ENCODE assay signal across 8 cellular contexts in genomic region chr11:114026355-114026754, GRCh38. TPM values are rescaled to one million over a fixed set of nuclear protein-coding genes. Genes with fewer than 3 reads are reported as not detected.
DNase-seq lines count a peak whose midpoint lies in the region; TF ChIP-seq lines count a peak whose summit lies in the region.

No MANE protein-coding gene starts in this region.

- H2BK120ac ChIP-seq in trophoblast cell (ENCODE audit: insufficient read depth, low read length, poor library complexity), result no peak overlapping the region

- H4K8ac ChIP-seq in trophoblast cell (ENCODE audit: low read depth, low read length), result no peak overlapping the region

- no peak overlapping the region for H3K23ac ChIP-seq in trophoblast cell (ENCODE audit: low read length)

- H2AK5ac ChIP-seq in trophoblast cell (ENCODE audit: low read length), result no peak overlapping the region

- H3K27ac ChIP-seq in trophoblast cell (ENCODE audit: low read depth, low read length), result no peak overlapping the region
- peak overlapping the region in 1 of 2 donors; percentile 38 for H3K27ac ChIP-seq in coronary artery

- H3K79me2 ChIP-seq in trophoblast cell (ENCODE audit: control insufficient read depth, insufficient read depth, low read length, poor library complexity), result no peaks in the 10 kb centered on the region

- no peak overlapping the region for H2BK5ac ChIP-seq in trophoblast cell (ENCODE audit: low read depth, low read length, poor library complexity)

- H3K4me3 ChIP-seq in BE2C (ENCODE audit: low read depth, low read length) (no peak overlapping the region), trophoblast cell (ENCODE audit: low read depth, low read length) (no peak overlapping the region), coronary artery (no peak overlapping the region)

- no peak overlapping the region for H4K91ac ChIP-seq in trophoblast cell (ENCODE audit: low read depth, low read length)

- no peaks in the 10 kb centered on the region for H3K79me1 ChIP-seq in trophoblast cell (ENCODE audit: low read length)

- no peak overlapping the region for H3K9ac ChIP-seq in trophoblast cell (ENCODE audit: low read length)

- DNase-seq in BE2C (peak; percentile 26), H4 (ENCODE audit: low spot score) (peak; percentile 47), T-helper 9 cell (peak; percentile 10), iPS-NIHi11 (ENCODE audit: low spot score) (peak; percentile 60), NCI-H1436 treated with DMSO at 0.1 percent for 48 hours (lab: John Stamatoyannopoulos, UW) (no peak), trophoblast cell (no peak), NCI-H1436 (lab: John Stamatoyannopoulos, UW) (no peak), coronary artery (ENCODE audit: low spot score) (no peak)

- H2BK12ac ChIP-seq in trophoblast cell (ENCODE audit: low read length), result no peak overlapping the region

- no peak overlapping the region for H3K18ac ChIP-seq in trophoblast cell (ENCODE audit: low read length)

- H4K12ac ChIP-seq in trophoblast cell (ENCODE audit: low read depth, low read length), result no peak overlapping the region

- H3K27me3 ChIP-seq in BE2C, result no peaks in the 10 kb centered on the region; the same call in 1 of the 2 replicates
- H3K27me3 ChIP-seq in trophoblast cell (ENCODE audit: insufficient read depth, low read length), result peaks cover 2% of the 10 kb centered on the region

- H3K9me3 ChIP-seq in BE2C, result no peaks in the 10 kb centered on the region; the same call in 1 of the 2 replicates
- peaks cover 1% of the 10 kb centered on the region for H3K9me3 ChIP-seq in trophoblast cell (ENCODE audit: insufficient read depth, low read depth, low read length)

- no peak overlapping the region for H3K4me2 ChIP-seq in trophoblast cell (ENCODE audit: low read length)

- no CpG with 5 or more reads among the region's 1 CpG for WGBS in trophoblast cell (ENCODE audit: extremely low coverage, insufficient coverage, insufficient read length)

- H3K4ac ChIP-seq in trophoblast cell (ENCODE audit: low read depth, low read length), result no peak overlapping the region

- no peak overlapping the region for H3K14ac ChIP-seq in trophoblast cell (ENCODE audit: low read length)

- H3K4me1 ChIP-seq in BE2C (no peaks in the 10 kb centered on the region), trophoblast cell (ENCODE audit: control insufficient read depth in 1 of 2, insufficient read depth in 2 of 2, low read length in 2 of 2) (no peaks in the 10 kb centered on the region)

- peak; percentile 59 for TF ChIP-seq CTCF in BE2C (IDR thresholded peaks at IDR 0.05; ENCODE audit: low read depth, low read length)
- TF ChIP-seq CTCF in coronary artery (IDR thresholded peaks at IDR 0.05), result no peak

- no peak overlapping the region for H2AFZ ChIP-seq in trophoblast cell (ENCODE audit: insufficient read depth, low read length, poor library complexity)

- no peaks in the 10 kb centered on the region for H3K36me3 ChIP-seq in BE2C
- no peaks in the 10 kb centered on the region for H3K36me3 ChIP-seq in trophoblast cell (ENCODE audit: control insufficient read depth in 1 of 2, insufficient read depth in 2 of 2, low read length in 2 of 2)

RNA-seq across cellular contexts. Expression of gene ZBTB16, which starts 33.2 kb away (rescaled TPM):
- polyA plus RNA-seq in BE2C (2012; ENCODE audit: insufficient read depth, insufficient read length, low read depth), result not detected
- not detected in 2 replicates for total RNA-seq in H4 (2014; rRNA removed; shearing (Covaris generic))
- 0.06 and 0.07 TPM in 2 replicates for polyA plus RNA-seq in trophoblast cell (2013)

RNA-seq across cellular contexts. Expression of gene HTR3A, which starts 51.4 kb away (rescaled TPM):
- 4.4 TPM for polyA plus RNA-seq in BE2C (2012; ENCODE audit: insufficient read depth, insufficient read length, low read depth)
- not detected in 2 replicates for total RNA-seq in H4 (2014; rRNA removed; shearing (Covaris generic))
- not detected in 2 replicates for polyA plus RNA-seq in trophoblast cell (2013)

Comparison
In these comparisons a context has a peak if more than half of its experiments do, and no peak if none do; other contexts are left out.
1. DNase-seq: peak in BE2C (single experiment), H4 (single experiment), T-helper 9 cell (single experiment) and iPS-NIHi11 (single experiment); none in NCI-H1436 treated with DMSO at 0.1 percent for 48 hours (single experiment), trophoblast cell (0 of 2), NCI-H1436 (single experiment) and coronary artery (single experiment).